ENCODE assay signal across 1 cellular context in the genomic region with DNA sequence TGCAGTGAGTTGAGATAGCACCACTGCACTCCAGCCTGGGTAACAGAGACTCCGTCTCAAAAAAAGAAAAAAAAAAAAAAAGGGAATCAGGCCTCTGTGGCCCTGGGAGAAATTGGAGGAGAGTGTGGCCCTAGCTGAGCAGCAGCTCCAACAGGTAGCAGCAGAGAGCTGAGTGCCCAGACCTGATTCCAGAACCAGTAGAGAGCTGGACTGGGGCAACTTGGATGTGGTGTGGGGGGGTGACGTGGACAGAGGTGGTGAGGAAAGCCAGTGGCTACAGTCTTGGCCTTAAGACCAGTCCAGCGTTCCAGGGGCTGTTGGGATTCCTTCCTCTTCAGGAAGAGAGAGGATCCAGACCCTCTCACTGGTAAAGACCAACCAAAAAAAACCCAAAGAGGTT.
TF ChIP-seq lines count a peak whose summit lies in the region.

No MANE protein-coding gene starts in this region.

TF ChIP-seq in HepG2, 621 proteins besides CTCF, POLR2A, EP300 and RAD21:
- TF ChIP-seq, protein P1, sequence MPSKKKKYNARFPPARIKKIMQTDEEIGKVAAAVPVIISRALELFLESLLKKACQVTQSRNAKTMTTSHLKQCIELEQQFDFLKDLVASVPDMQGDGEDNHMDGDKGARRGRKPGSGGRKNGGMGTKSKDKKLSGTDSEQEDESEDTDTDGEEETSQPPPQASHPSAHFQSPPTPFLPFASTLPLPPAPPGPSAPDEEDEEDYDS (CRISPR knock-in tag; IDR thresholded peaks at IDR 0.05) = no peak
- TF ChIP-seq STAG1 (CRISPR knock-in tag; IDR thresholded peaks at IDR 0.05) = 0 out of 2 replicates have a peak, but pooled peaks have one; percentile 14
